ENCODE assay signal across 8 cellular contexts in the genomic region with DNA sequence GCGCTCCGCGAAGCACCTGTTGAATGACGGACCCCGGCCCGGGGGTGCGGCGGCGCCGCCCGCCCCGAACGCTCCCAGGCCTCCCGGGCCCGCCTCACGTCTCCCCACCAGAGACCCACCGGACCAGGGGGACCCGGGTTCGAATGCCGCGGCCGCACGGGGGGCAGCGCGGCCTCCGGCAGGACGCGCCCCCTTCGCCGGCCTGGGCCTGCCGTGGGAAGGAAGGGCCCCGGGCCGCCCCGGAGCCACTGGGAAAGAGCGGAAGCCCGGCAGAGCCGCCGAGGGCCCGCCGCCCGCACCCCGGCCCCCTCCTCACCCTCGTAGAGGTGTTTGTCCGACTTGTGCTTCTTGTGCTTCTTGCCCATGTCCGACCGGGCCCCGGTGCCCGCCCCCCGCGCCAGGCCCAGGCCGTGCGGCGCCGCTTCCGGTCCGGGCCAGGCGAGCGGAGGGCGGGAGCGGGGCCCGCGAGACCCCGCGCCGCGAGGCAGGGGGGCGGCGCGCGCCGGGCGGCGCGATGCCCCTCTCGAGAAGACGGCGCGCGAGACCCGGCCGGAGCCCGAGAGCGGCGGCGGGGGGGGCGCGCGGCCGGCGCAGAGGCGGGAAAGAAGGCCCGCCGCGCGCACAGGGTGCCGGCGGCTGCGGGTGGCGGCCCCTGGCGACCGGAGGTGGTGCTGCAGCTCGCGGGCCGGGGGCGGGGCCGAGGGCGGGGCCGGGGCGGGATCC. TPM values are rescaled to one million over a fixed set of nuclear protein-coding genes. Genes with fewer than 3 reads are reported as not detected.
DNase-seq lines count a peak whose midpoint lies in the region; ATAC-seq and TF ChIP-seq lines count a peak whose summit lies in the region.

BRD7 (minus strand) TSS at position 579 of the 723 bp plus-strand sequence; CDS start at position 365, 214 bp downstream.

- H3K36me3 ChIP-seq in ACC112 (ENCODE audit: insufficient read depth, low read length) = 0 out of 2 replicates have a peak, but pooled peaks cover 4% of the 10 kb centered on the region

- peaks cover 10% of the 10 kb centered on the region for H3K4me1 ChIP-seq in ACC112 (ENCODE audit: control insufficient read depth, insufficient read depth, low read length, unreplicated experiment)

- ATAC-seq in GM18505 (IDR thresholded peaks at IDR 0.05; ENCODE audit: unreplicated experiment) (peak; percentile 69), HG02981 (IDR thresholded peaks at IDR 0.05; ENCODE audit: unreplicated experiment) (peak; percentile 66)
- ATAC-seq in activated CD8-positive, alpha-beta memory T cell treated with anti-CD3 and anti-CD28 coated beads, Interleukin-2, amount 10 ng/mL, durations not matched to agents 7 days and 5 days = peak; percentile 86

- TF ChIP-seq POLR2A in GM18505 (IDR thresholded peaks at IDR 0.05; ENCODE audit: borderline replicate concordance, extremely low read depth, insufficient read depth, insufficient read length) = peak; percentile 39

- DNase-seq in NCI-H82 treated with DMSO at 0.1 percent for 48 hours (lab: John Stamatoyannopoulos, UW; ENCODE audit: unreplicated experiment) = peak; percentile 11
- peak; percentile 70 for DNase-seq in activated CD8-positive, alpha-beta memory T cell treated with anti-CD3 and anti-CD28 coated beads, Interleukin-2, amount 10 ng/mL, durations not matched to agents 7 days and 5 days
- DNase-seq in epithelial cell of esophagus (ENCODE audit: low read depth) = peak; percentile 54
- peak; percentile 45 for DNase-seq in mucosa of gallbladder (ENCODE audit: low spot score)
- DNase-seq in stimulated activated CD8-positive, alpha-beta memory T cell treated with anti-CD3 and anti-CD28 coated beads, Interleukin-4, amount 100 ng/mL, for 24 hours (ENCODE audit: low read depth) = peak; percentile 52

- peaks cover 32% of the 10 kb centered on the region for H3K79me2 ChIP-seq in ACC112 (ENCODE audit: control insufficient read depth, insufficient read depth, low read length, unreplicated experiment)

- H2AFZ ChIP-seq in ACC112 (ENCODE audit: low read length, unreplicated experiment) = peak within 1 kb of the TSS; percentile 97

- peak within 1 kb of the TSS; percentile 95 for H3K4me3 Mint-ChIP-seq in activated CD8-positive, alpha-beta memory T cell treated with anti-CD3 and anti-CD28 coated beads, Interleukin-2, amount 10 ng/mL, durations not matched to agents 7 days and 5 days

- no peaks in the 10 kb centered on the region for H3K9me3 Mint-ChIP-seq in activated CD8-positive, alpha-beta memory T cell treated with anti-CD3 and anti-CD28 coated beads, Interleukin-2, amount 10 ng/mL, durations not matched to agents 7 days and 5 days (ENCODE audit: low read depth)

- H3K27ac ChIP-seq in ACC112 (ENCODE audit: low read depth, low read length) = no peak within 1 kb of the TSS

- peak; percentile 26 for TF ChIP-seq CTCF in epithelial cell of esophagus (IDR thresholded peaks at IDR 0.05; ENCODE audit: insufficient read depth, low read depth, low read length, missing control alignments)

- peaks cover 24% of the 10 kb centered on the region for H3K36me3 Mint-ChIP-seq in activated CD8-positive, alpha-beta memory T cell treated with anti-CD3 and anti-CD28 coated beads, Interleukin-2, amount 10 ng/mL, durations not matched to agents 7 days and 5 days

- H3K4me3 ChIP-seq in ACC112 (ENCODE audit: low read depth, low read length) (peak within 1 kb of the TSS; percentile 92), epithelial cell of esophagus (ENCODE audit: low read length) (peak within 1 kb of the TSS; percentile 68)

- H3K27ac Mint-ChIP-seq in activated CD8-positive, alpha-beta memory T cell treated with anti-CD3 and anti-CD28 coated beads, Interleukin-2, amount 10 ng/mL, durations not matched to agents 7 days and 5 days = peak within 1 kb of the TSS; percentile 88

- peaks cover 41% of the 10 kb centered on the region for H3K4me1 Mint-ChIP-seq in activated CD8-positive, alpha-beta memory T cell treated with anti-CD3 and anti-CD28 coated beads, Interleukin-2, amount 10 ng/mL, durations not matched to agents 7 days and 5 days

- H3K27me3 Mint-ChIP-seq in activated CD8-positive, alpha-beta memory T cell treated with anti-CD3 and anti-CD28 coated beads, Interleukin-2, amount 10 ng/mL, durations not matched to agents 7 days and 5 days = peaks cover 1% of the 10 kb centered on the region

- no peaks in the 10 kb centered on the region for H3K27me3 ChIP-seq in ACC112 (ENCODE audit: insufficient read depth, low read length)

- CTCF ChIA-PET in activated CD8-positive, alpha-beta memory T cell treated with anti-CD3 and anti-CD28 coated beads, Interleukin-2, amount 10 ng/mL, durations not matched to agents 7 days and 5 days (lab: Charles Lee) = interaction anchor here (0.7 to 5.2 kb wide), 14 partner anchors 9 to 444 kb away, joined by 3 to 40 read pairs (median 4); partner anchors contain the start of gene CNEP1R1

RNA-seq across cellular contexts. Expression of gene BRD7, which starts in this region (rescaled TPM):
- 100 to 1,000 TPM in 1 of 2 experiments, 10 to 100 TPM in 1; 85.0 to 102 TPM for total RNA-seq in activated CD8-positive, alpha-beta memory T cell treated with anti-CD3 and anti-CD28 coated beads, Interleukin-2, amount 10 ng/mL, durations not matched to agents 7 days and 5 days
- total RNA-seq in mucosa of gallbladder = 59.1 TPM

Comparison
In these comparisons a context has a peak if more than half of its experiments do, and no peak if none do; other contexts are left out.
1. DNase-seq: peak in every context shown above with its lines; median percentile 70 in activated CD8-positive, alpha-beta memory T cell treated with anti-CD3 and anti-CD28 coated beads, Interleukin-2, amount 10 ng/mL, durations not matched to agents 7 days and 5 days; 54 in epithelial cell of esophagus; 52 in stimulated activated CD8-positive, alpha-beta memory T cell treated with anti-CD3 and anti-CD28 coated beads, Interleukin-4, amount 100 ng/mL, for 24 hours; 45 in mucosa of gallbladder; 11 in NCI-H82 treated with DMSO at 0.1 percent for 48 hours.